Comparison of ENCODE assay signal across 6 cellular contexts in genomic region chr1:224989615-224990014, GRCh38.
"Had no signal": no experiment of that assay in that cellular context is flagged by ENCODE, and none has a peak within 500 bp of the region (broad histone marks: within the 10 kb centered on the region; RNA-seq: fewer than 3 reads in every experiment).

No MANE protein-coding gene starts in this region.

- FAIRE-seq: GM12891, GM12892, GM18507, GM19239 had no signal

- DNase-seq: GDM1, GF-D8 had no signal
